13 cellular contexts compared by ENCODE assay signal in genomic region chr9:110807956-110808598, GRCh38.
DNase-seq lines count a peak whose midpoint lies in the region; ATAC-seq and TF ChIP-seq lines count a peak whose summit lies in the region.
"Had no signal": no experiment of that assay in that cellular context is flagged by ENCODE, and none has a peak within 500 bp of the region (broad histone marks: within the 10 kb centered on the region; RNA-seq: fewer than 3 reads in every experiment).

No MANE protein-coding gene starts in this region.

- DNase-seq in myocyte (ENCODE audit: low read depth) (peak; percentile 27), HEK293T (ENCODE audit: extremely low spot score) (no peak), ureter (ENCODE audit: low spot score) (no peak), GOT3 (lab: John Stamatoyannopoulos, UW) (no peak)
- DNase-seq: activated CD4-positive, alpha-beta T cell treated with anti-CD3 and anti-CD28 coated beads for 36 hours; DMS 273 treated with DMSO at 0.1 percent for 48 hours; NCI-H1436; RPMI8226; spleen; stimulated activated naive CD4-positive, alpha-beta T cell had no signal

- CTCF ChIA-PET in HEK293T (lab: Yijun Ruan, JAX), result no interaction called here

- ATAC-seq in GM18870 (IDR thresholded peaks at IDR 0.05; ENCODE audit: unreplicated experiment) (peak; percentile 46), GM21723 (IDR thresholded peaks at IDR 0.05; ENCODE audit: unreplicated experiment) (peak; percentile 72), HG03175 (IDR thresholded peaks at IDR 0.05; ENCODE audit: unreplicated experiment) (peak; percentile 68)
- ATAC-seq: activated CD4-positive, alpha-beta T cell treated with anti-CD3 and anti-CD28 coated beads for 36 hours had no signal

- POLR2A ChIA-PET in HEK293T (lab: Yijun Ruan, JAX), result no interaction called here

TF ChIP-seq in HEK293T, 16 proteins besides CTCF, POLR2A, EP300 and RAD21:
- TF ChIP-seq FOXA1 (IDR thresholded peaks at IDR 0.05) (no peak), CTBP1 (IDR thresholded peaks at IDR 0.05; ENCODE audit: borderline replicate concordance) (no peak), BHLHE40 (IDR thresholded peaks at IDR 0.05; ENCODE audit: borderline replicate concordance) (no peak), PKNOX1 (IDR thresholded peaks at IDR 0.05) (no peak), ARNT (IDR thresholded peaks at IDR 0.05) (no peak), TARDBP (IDR thresholded peaks at IDR 0.05) (no peak), SP1 (IDR thresholded peaks at IDR 0.05) (no peak), FOXM1 (IDR thresholded peaks at IDR 0.05; ENCODE audit: borderline replicate concordance) (no peak), ELF4 (IDR thresholded peaks at IDR 0.05) (no peak), SUZ12 (IDR thresholded peaks at IDR 0.05) (no peak), ZNF384 (IDR thresholded peaks at IDR 0.05) (no peak), LEF1 (IDR thresholded peaks at IDR 0.05; ENCODE audit: borderline replicate concordance) (no peak), NFRKB (IDR thresholded peaks at IDR 0.05) (no peak), HDGF (IDR thresholded peaks at IDR 0.05; ENCODE audit: borderline replicate concordance) (no peak), FOXK2 (IDR thresholded peaks at IDR 0.05) (no peak), L3MBTL2 (conservative IDR thresholded peaks at IDR 0.05) (no peak)
TF ChIP-seq in HEK293T: peak in this region for 0.
